ENCODE assay signal across 14 cellular contexts in genomic region chr5:143134900-143135299, GRCh38.
DNase-seq lines count a peak whose midpoint lies in the region; ATAC-seq, FAIRE-seq and TF ChIP-seq lines count a peak whose summit lies in the region.
"Had no signal": no experiment of that assay in that cellular context is flagged by ENCODE, and none has a peak within 500 bp of the region (broad histone marks: within the 10 kb centered on the region; RNA-seq: fewer than 3 reads in every experiment).

No MANE protein-coding gene starts in this region.

- no peak for FAIRE-seq in GM12878 (lab: Jason Lieb, UNC)
- FAIRE-seq in frontal cortex (lab: Jason Lieb, UNC), result no peak
- FAIRE-seq: G401.6 had no signal

- ATAC-seq in GM18505 (IDR thresholded peaks at IDR 0.05; ENCODE audit: unreplicated experiment), result peak; percentile 66
- ATAC-seq in GM19351 (IDR thresholded peaks at IDR 0.05; ENCODE audit: unreplicated experiment), result peak; percentile 86
- peak; percentile 80 for ATAC-seq in HG02885 (IDR thresholded peaks at IDR 0.05; ENCODE audit: poor library complexity, unreplicated experiment)
- peak; percentile 83 for ATAC-seq in GM12878
- ATAC-seq in naive thymus-derived CD8-positive, alpha-beta T cell, result no peak
- no peak for ATAC-seq in right lobe of liver
- ATAC-seq: mucosa of descending colon had no signal

- H3K27me3 ChIP-seq in GM12878 (replicated peaks in 1 of 2; ENCODE audit: control insufficient read depth in 2 of 2, insufficient read depth in 2 of 2, low read length in 1 of 2) (no peaks in the 10 kb centered on the region), right lobe of liver (no peaks in the 10 kb centered on the region)

- H3K4me2 ChIP-seq in GM12878 (ENCODE audit: control insufficient read depth, insufficient read depth), result no peak overlapping the region
- H3K4me2 ChIP-seq: PC-9 had no signal

- no peak overlapping the region for H3K4me3 ChIP-seq in GM12878
- H3K4me3 ChIP-seq in right lobe of liver, result no peak overlapping the region
- H3K4me3 ChIP-seq: mucosa of descending colon, PC-9 had no signal

- H2AFZ ChIP-seq in GM12878 (ENCODE audit: control insufficient read depth, low read depth, low read length), result no peak overlapping the region
- H2AFZ ChIP-seq: PC-9 had no signal

- SMC1A ChIA-PET in GM12878 (lab: Charles Lee; ENCODE audit: uncharacterized antibody, unreplicated experiment), result interaction anchor here (0.7 to 2.9 kb wide), 15 partner anchors 9 to 76 kb away, joined by 3 to 11 read pairs (median 3); no protein-coding TSS in a partner anchor

- TF ChIP-seq EP300 in GM12878 (IDR thresholded peaks at IDR 0.05; ENCODE audit: borderline replicate concordance in 1 of 2, control insufficient read depth in 1 of 2, low read depth in 2 of 2, low read length in 2 of 2), result no peak

- H3K36me3 ChIP-seq in GM12878 (ENCODE audit: control insufficient read depth in 2 of 2, insufficient read depth in 2 of 2, low read length in 1 of 2) (peaks cover 2 to 5% of the 10 kb centered on the region in 2 experiments; a peak in 3 of 4 replicates), right lobe of liver (no peaks in the 10 kb centered on the region)

- in situ Hi-C loops in GM12878 (cut with MboI), result no loop called here

- POLR2A ChIA-PET in GM12878 (lab: Charles Lee), result interaction anchor here (4.7 kb wide), 1 partner anchor 9 kb away, joined by 17 read pairs; no protein-coding TSS in a partner anchor
- POLR2A ChIA-PET in naive thymus-derived CD8-positive, alpha-beta T cell (lab: Charles Lee), result no interaction called here

- H3K27me3 Mint-ChIP-seq in naive thymus-derived CD8-positive, alpha-beta T cell, result no peaks in the 10 kb centered on the region
- H3K27me3 Mint-ChIP-seq: activated naive CD8-positive, alpha-beta T cell treated with anti-CD3 and anti-CD28 coated beads for 36 hours had no signal

- H4K20me1 ChIP-seq in GM12878 (ENCODE audit: control insufficient read depth, insufficient read depth), result no peaks in the 10 kb centered on the region

- H3K9me3 ChIP-seq in GM12878 (replicated peaks; ENCODE audit: control insufficient read depth, insufficient read depth, low read length), result no peaks in the 10 kb centered on the region
- no peaks in the 10 kb centered on the region for H3K9me3 ChIP-seq in right lobe of liver
- H3K9me3 ChIP-seq: mucosa of descending colon had no signal

- H3K27ac Mint-ChIP-seq in naive thymus-derived CD8-positive, alpha-beta T cell, result no peak overlapping the region
- H3K27ac Mint-ChIP-seq: activated naive CD8-positive, alpha-beta T cell treated with anti-CD3 and anti-CD28 coated beads for 36 hours; CD14-positive monocyte; T-helper 1 cell treated with Interleukin-12 subunit alpha and Interleukin-12 subunit beta and Interleukin-4 antibody, amounts not matched to agents 30 μg/mL and 1 μg/mL, for 36 hours had no signal

- intact Hi-C loops in GM12878 (cut with micrococcal nuclease; ENCODE audit: unreplicated experiment) (no loop called here), right lobe of liver (cut with DNase I) (no loop called here)

- no peaks in the 10 kb centered on the region for H3K9me3 Mint-ChIP-seq in naive thymus-derived CD8-positive, alpha-beta T cell
- H3K9me3 Mint-ChIP-seq: activated naive CD8-positive, alpha-beta T cell treated with anti-CD3 and anti-CD28 coated beads for 36 hours; CD14-positive monocyte; T-helper 1 cell treated with Interleukin-12 subunit alpha and Interleukin-12 subunit beta and Interleukin-4 antibody, amounts not matched to agents 30 μg/mL and 1 μg/mL, for 36 hours had no signal

- TF ChIP-seq CTCF in GM12878 (IDR thresholded peaks at IDR 0.05 in 2 of 3, conservative IDR thresholded peaks at IDR 0.05 in 1 of 3; ENCODE audit: control insufficient read depth in 2 of 3, extremely low read depth in 1 of 3, insufficient read depth in 1 of 3, low read depth in 3 of 3, low read length in 3 of 3) (no peak), right lobe of liver (IDR thresholded peaks at IDR 0.05) (no peak)

- no TSS peak for BruUV-seq in GM12878 (replicated peaks; lab: Mats Ljungman, UMichigan)

- RAD21 ChIA-PET in GM12878 (lab: Charles Lee; ENCODE audit: unreplicated experiment), result interaction anchor here (1.0 to 2.0 kb wide), 5 partner anchors 15 to 94 kb away, joined by 3 to 5 read pairs (median 3); no protein-coding TSS in a partner anchor

- TF ChIP-seq POLR2A in GM18505 (IDR thresholded peaks at IDR 0.05; ENCODE audit: borderline replicate concordance, extremely low read depth, insufficient read depth, insufficient read length), result no peak
- no peak for TF ChIP-seq POLR2A in GM12878 (IDR thresholded peaks at IDR 0.05; ENCODE audit: low read depth, low read length)
- no peak for TF ChIP-seq POLR2A in right lobe of liver (IDR thresholded peaks at IDR 0.05)

- no peak for TF ChIP-seq RAD21 in GM12878 (IDR thresholded peaks at IDR 0.05; ENCODE audit: insufficient read depth, low read depth, low read length)

- CTCF ChIA-PET in GM12878 (lab: Yijun Ruan, JAX), result interaction anchor here (2.2 to 2.8 kb wide), 2 partner anchors 10 to 48 kb away, joined by 5 to 14 read pairs; no protein-coding TSS in a partner anchor

- H3K4me3 Mint-ChIP-seq in naive thymus-derived CD8-positive, alpha-beta T cell, result no peak overlapping the region
- H3K4me3 Mint-ChIP-seq: activated naive CD8-positive, alpha-beta T cell treated with anti-CD3 and anti-CD28 coated beads for 36 hours; CD14-positive monocyte; T-helper 1 cell treated with Interleukin-12 subunit alpha and Interleukin-12 subunit beta and Interleukin-4 antibody, amounts not matched to agents 30 μg/mL and 1 μg/mL, for 36 hours had no signal

- peaks cover 0 to 6% (median 2%) of the 10 kb centered on the region in 4 donors for H3K4me1 Mint-ChIP-seq in naive thymus-derived CD8-positive, alpha-beta T cell
- H3K4me1 Mint-ChIP-seq: activated naive CD8-positive, alpha-beta T cell treated with anti-CD3 and anti-CD28 coated beads for 36 hours; CD14-positive monocyte had no signal

- no peaks in the 10 kb centered on the region for H3K79me2 ChIP-seq in GM12878 (ENCODE audit: control insufficient read depth, insufficient read depth, low read length)

- no peak overlapping the region for H3K27ac ChIP-seq in GM12878 (ENCODE audit: control insufficient read depth, insufficient read depth)
- no peak overlapping the region for H3K27ac ChIP-seq in right lobe of liver
- H3K27ac ChIP-seq: PC-9 had no signal

- DNase-seq in GM12878 (ENCODE audit: low read depth, low spot score) (no peak), frontal cortex (ENCODE audit: low spot score in 2 of 2) (no peak), NCI-H1436 (lab: John Stamatoyannopoulos, UW) (no peak), right lobe of liver (no peak)
- no peak for DNase-seq in naive thymus-derived CD8-positive, alpha-beta T cell
- DNase-seq: activated naive CD8-positive, alpha-beta T cell treated with anti-CD3 and anti-CD28 coated beads for 36 hours; mucosa of descending colon; PC-9 had no signal

- 29% methylated on average over 4 of the region's 4 CpGs for WGBS in GM12878 (ENCODE audit: insufficient coverage, insufficient replicate concordance, low lambda C conversion rate, missing lambda C conversion rate)
- 100% methylated on average over 3 of the region's 4 CpGs for WGBS in right lobe of liver (ENCODE audit: insufficient coverage, low coverage, low lambda C conversion rate, missing lambda C conversion rate)

- H3K4me1 ChIP-seq in GM12878 (ENCODE audit: control insufficient read depth, insufficient read depth, low read length) (no peaks in the 10 kb centered on the region), right lobe of liver (peaks cover 0 to 5% (median 0%) of the 10 kb centered on the region in 4 donors)

- no peak overlapping the region for H3K9ac ChIP-seq in GM12878 (ENCODE audit: control insufficient read depth, insufficient read depth, low read length)

- H3K36me3 Mint-ChIP-seq in naive thymus-derived CD8-positive, alpha-beta T cell, result peaks cover 0 to 58% (median 29%) of the 10 kb centered on the region in 3 donors

TF ChIP-seq in GM12878, 131 proteins besides CTCF, POLR2A, EP300 and RAD21 (continues in another document):
- TF ChIP-seq NR2F1 (conservative IDR thresholded peaks at IDR 0.05) (0 out of 2 replicates have a peak, but pooled peaks have one; percentile 49), RB1 (IDR thresholded peaks at IDR 0.05; ENCODE audit: borderline replicate concordance) (no peak), IKZF1 (conservative IDR thresholded peaks at IDR 0.05) (peak; percentile 50), TBL1XR1 (IDR thresholded peaks at IDR 0.05; ENCODE audit: low read depth, low read length) (no peak), CHD1 (IDR thresholded peaks at IDR 0.05; ENCODE audit: low read depth, low read length) (no peak), ZZZ3 (IDR thresholded peaks at IDR 0.05; ENCODE audit: control insufficient read depth, insufficient read length, low read depth) (no peak), NFIC (IDR thresholded peaks at IDR 0.05; ENCODE audit: low read depth, low read length) (peak; percentile 51; the same call in 1 of the 2 replicates), CHD2 (IDR thresholded peaks at IDR 0.05; ENCODE audit: borderline replicate concordance, low read depth, low read length) (no peak), SREBF1 (IDR thresholded peaks at IDR 0.05; ENCODE audit: low read length) (no peak), MYB (IDR thresholded peaks at IDR 0.05; ENCODE audit: borderline replicate concordance, low read depth, low read length) (no peak), KDM1A (IDR thresholded peaks at IDR 0.05; ENCODE audit: borderline replicate concordance) (no peak)
- TF ChIP-seq, protein P1, sequence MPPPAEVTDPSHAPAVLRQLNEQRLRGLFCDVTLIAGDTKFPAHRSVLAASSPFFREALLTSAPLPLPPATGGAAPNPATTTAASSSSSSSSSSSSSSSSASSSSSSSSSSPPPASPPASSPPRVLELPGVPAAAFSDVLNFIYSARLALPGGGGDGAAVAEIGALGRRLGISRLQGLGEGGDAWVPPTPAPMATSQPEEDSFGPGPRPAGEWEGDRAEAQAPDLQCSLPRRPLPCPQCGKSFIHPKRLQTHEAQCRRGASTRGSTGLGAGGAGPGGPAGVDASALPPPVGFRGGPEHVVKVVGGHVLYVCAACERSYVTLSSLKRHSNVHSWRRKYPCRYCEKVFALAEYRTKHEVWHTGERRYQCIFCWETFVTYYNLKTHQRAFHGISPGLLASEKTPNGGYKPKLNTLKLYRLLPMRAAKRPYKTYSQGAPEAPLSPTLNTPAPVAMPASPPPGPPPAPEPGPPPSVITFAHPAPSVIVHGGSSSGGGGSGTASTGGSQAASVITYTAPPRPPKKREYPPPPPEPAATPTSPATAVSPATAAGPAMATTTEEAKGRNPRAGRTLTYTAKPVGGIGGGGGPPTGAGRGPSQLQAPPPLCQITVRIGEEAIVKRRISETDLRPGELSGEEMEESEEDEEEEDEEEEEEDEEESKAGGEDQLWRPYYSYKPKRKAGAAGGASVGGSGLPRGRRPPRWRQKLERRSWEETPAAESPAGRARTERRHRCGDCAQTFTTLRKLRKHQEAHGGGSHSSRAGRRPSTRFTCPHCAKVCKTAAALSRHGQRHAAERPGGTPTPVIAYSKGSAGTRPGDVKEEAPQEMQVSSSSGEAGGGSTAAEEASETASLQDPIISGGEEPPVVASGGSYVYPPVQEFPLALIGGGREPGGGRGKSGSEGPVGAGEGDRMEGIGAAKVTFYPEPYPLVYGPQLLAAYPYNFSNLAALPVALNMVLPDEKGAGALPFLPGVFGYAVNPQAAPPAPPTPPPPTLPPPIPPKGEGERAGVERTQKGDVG (CRISPR knock-in tag; IDR thresholded peaks at IDR 0.05), result no peak

Comparison
In these comparisons a context has a peak if more than half of its experiments do, and no peak if none do; other contexts are left out.
1. ATAC-seq: peak in GM18505 (single experiment), GM19351 (single experiment), HG02885 (single experiment) and GM12878 (single experiment); none in naive thymus-derived CD8-positive, alpha-beta T cell (0 of 2) and right lobe of liver (0 of 4).